ENCODE assay signal across 1 cellular context in genomic region chr12:47705571-47706425, GRCh38.
A peak's percentile ranks its signal among the peaks of the same experiment; 100 is the strongest.
TF ChIP-seq lines count a peak whose summit lies in the region.

A gene with protein sequence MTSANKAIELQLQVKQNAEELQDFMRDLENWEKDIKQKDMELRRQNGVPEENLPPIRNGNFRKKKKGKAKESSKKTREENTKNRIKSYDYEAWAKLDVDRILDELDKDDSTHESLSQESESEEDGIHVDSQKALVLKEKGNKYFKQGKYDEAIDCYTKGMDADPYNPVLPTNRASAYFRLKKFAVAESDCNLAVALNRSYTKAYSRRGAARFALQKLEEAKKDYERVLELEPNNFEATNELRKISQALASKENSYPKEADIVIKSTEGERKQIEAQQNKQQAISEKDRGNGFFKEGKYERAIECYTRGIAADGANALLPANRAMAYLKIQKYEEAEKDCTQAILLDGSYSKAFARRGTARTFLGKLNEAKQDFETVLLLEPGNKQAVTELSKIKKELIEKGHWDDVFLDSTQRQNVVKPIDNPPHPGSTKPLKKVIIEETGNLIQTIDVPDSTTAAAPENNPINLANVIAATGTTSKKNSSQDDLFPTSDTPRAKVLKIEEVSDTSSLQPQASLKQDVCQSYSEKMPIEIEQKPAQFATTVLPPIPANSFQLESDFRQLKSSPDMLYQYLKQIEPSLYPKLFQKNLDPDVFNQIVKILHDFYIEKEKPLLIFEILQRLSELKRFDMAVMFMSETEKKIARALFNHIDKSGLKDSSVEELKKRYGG (minus strand): TSS chr12:47706030. CDS start chr12:47702840, 3,190 bp downstream.

TF ChIP-seq in HepG2, 621 proteins besides CTCF, POLR2A, EP300 and RAD21 (continued from another document and continues in another):
- TF ChIP-seq THRA (CRISPR knock-in tag; IDR thresholded peaks at IDR 0.05; ENCODE audit: borderline replicate concordance) (0 out of 2 replicates have a peak, but pooled peaks have one; percentile 8), CCAR2 (optimal IDR thresholded peaks at IDR 0.05; ENCODE audit: low read depth, low read length) (no peak), PHF5A (CRISPR knock-in tag; IDR thresholded peaks at IDR 0.05; ENCODE audit: low read depth, unreplicated experiment) (peak; percentile 62), ZNF737 (CRISPR knock-in tag; IDR thresholded peaks at IDR 0.05; ENCODE audit: borderline replicate concordance) (no peak), ZNF20 (CRISPR knock-in tag; IDR thresholded peaks at IDR 0.05) (no peak), HMGXB3 (CRISPR knock-in tag; IDR thresholded peaks at IDR 0.05; ENCODE audit: borderline replicate concordance) (0 out of 2 replicates have a peak, but pooled peaks have one; percentile 49), LCORL (IDR thresholded peaks at IDR 0.05) (no peak), LCORL (CRISPR knock-in tag; IDR thresholded peaks at IDR 0.05) (no peak), HOXD1 (CRISPR knock-in tag; IDR thresholded peaks at IDR 0.05) (no peak; the same call in 1 of the 2 replicates), ELF3 (CRISPR knock-in tag; IDR thresholded peaks at IDR 0.05) (peak; percentile 80), RNF219 (CRISPR knock-in tag; IDR thresholded peaks at IDR 0.05) (no peak; the same call in 1 of the 2 replicates), CHD2 (IDR thresholded peaks at IDR 0.05; ENCODE audit: low read depth, low read length) (peak; percentile 26; the same call in 1 of the 2 replicates), ZNF670 (CRISPR knock-in tag; IDR thresholded peaks at IDR 0.05; ENCODE audit: borderline replicate concordance) (peak; percentile 73; the same call in 1 of the 2 replicates), ZNF260 (CRISPR knock-in tag; IDR thresholded peaks at IDR 0.05; ENCODE audit: borderline replicate concordance, low read depth) (no peak), GMEB1 (CRISPR knock-in tag; IDR thresholded peaks at IDR 0.05; ENCODE audit: borderline replicate concordance) (peak; percentile 78), ZFP36L2 (CRISPR knock-in tag; IDR thresholded peaks at IDR 0.05) (no peak), ZBTB46 (CRISPR knock-in tag; IDR thresholded peaks at IDR 0.05; ENCODE audit: borderline replicate concordance) (no peak), TBX2 (CRISPR knock-in tag; IDR thresholded peaks at IDR 0.05; ENCODE audit: borderline replicate concordance) (peak; percentile 31; the same call in 1 of the 2 replicates), CEBPG (CRISPR knock-in tag; IDR thresholded peaks at IDR 0.05) (peak; percentile 28; the same call in 1 of the 2 replicates), GABPA (IDR thresholded peaks at IDR 0.05; ENCODE audit: low read depth, low read length) (no peak), GABPA (CRISPR knock-in tag; IDR thresholded peaks at IDR 0.05; ENCODE audit: low read depth) (no peak), SRSF9 (IDR thresholded peaks at IDR 0.05; ENCODE audit: borderline replicate concordance, insufficient read depth, low read depth, low read length, poor library complexity, severe bottlenecking) (no peak), ZNF569 (CRISPR knock-in tag; IDR thresholded peaks at IDR 0.05; ENCODE audit: borderline replicate concordance) (no peak), SRSF4 (IDR thresholded peaks at IDR 0.05; ENCODE audit: low read depth, low read length, poor library complexity, severe bottlenecking) (no peak), PCBP1 (IDR thresholded peaks at IDR 0.05; ENCODE audit: borderline replicate concordance, low read depth, low read length) (no peak), ZNF678 (CRISPR knock-in tag; IDR thresholded peaks at IDR 0.05) (no peak; the same call in 1 of the 2 replicates), RBAK (CRISPR knock-in tag; IDR thresholded peaks at IDR 0.05) (no peak), WIZ (CRISPR knock-in tag; IDR thresholded peaks at IDR 0.05) (no peak), ZNF766 (CRISPR knock-in tag; IDR thresholded peaks at IDR 0.05; ENCODE audit: borderline replicate concordance) (no peak), ZBTB7B (CRISPR knock-in tag; IDR thresholded peaks at IDR 0.05) (peak; percentile 31; the same call in 1 of the 2 replicates)
- TF ChIP-seq, protein P1, sequence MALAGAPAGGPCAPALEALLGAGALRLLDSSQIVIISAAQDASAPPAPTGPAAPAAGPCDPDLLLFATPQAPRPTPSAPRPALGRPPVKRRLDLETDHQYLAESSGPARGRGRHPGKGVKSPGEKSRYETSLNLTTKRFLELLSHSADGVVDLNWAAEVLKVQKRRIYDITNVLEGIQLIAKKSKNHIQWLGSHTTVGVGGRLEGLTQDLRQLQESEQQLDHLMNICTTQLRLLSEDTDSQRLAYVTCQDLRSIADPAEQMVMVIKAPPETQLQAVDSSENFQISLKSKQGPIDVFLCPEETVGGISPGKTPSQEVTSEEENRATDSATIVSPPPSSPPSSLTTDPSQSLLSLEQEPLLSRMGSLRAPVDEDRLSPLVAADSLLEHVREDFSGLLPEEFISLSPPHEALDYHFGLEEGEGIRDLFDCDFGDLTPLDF (CRISPR knock-in tag; IDR thresholded peaks at IDR 0.05) = peak; percentile 82
- TF ChIP-seq, protein P2, sequence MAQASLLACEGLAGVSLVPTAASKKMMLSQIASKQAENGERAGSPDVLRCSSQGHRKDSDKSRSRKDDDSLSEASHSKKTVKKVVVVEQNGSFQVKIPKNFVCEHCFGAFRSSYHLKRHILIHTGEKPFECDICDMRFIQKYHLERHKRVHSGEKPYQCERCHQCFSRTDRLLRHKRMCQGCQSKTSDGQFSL (CRISPR knock-in tag; IDR thresholded peaks at IDR 0.05) = no peak
- TF ChIP-seq, protein P3, sequence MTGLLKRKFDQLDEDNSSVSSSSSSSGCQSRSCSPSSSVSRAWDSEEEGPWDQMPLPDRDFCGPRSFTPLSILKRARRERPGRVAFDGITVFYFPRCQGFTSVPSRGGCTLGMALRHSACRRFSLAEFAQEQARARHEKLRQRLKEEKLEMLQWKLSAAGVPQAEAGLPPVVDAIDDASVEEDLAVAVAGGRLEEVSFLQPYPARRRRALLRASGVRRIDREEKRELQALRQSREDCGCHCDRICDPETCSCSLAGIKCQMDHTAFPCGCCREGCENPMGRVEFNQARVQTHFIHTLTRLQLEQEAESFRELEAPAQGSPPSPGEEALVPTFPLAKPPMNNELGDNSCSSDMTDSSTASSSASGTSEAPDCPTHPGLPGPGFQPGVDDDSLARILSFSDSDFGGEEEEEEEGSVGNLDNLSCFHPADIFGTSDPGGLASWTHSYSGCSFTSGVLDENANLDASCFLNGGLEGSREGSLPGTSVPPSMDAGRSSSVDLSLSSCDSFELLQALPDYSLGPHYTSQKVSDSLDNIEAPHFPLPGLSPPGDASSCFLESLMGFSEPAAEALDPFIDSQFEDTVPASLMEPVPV (CRISPR knock-in tag; IDR thresholded peaks at IDR 0.05) = peak; percentile 70
- TF ChIP-seq, protein P4, sequence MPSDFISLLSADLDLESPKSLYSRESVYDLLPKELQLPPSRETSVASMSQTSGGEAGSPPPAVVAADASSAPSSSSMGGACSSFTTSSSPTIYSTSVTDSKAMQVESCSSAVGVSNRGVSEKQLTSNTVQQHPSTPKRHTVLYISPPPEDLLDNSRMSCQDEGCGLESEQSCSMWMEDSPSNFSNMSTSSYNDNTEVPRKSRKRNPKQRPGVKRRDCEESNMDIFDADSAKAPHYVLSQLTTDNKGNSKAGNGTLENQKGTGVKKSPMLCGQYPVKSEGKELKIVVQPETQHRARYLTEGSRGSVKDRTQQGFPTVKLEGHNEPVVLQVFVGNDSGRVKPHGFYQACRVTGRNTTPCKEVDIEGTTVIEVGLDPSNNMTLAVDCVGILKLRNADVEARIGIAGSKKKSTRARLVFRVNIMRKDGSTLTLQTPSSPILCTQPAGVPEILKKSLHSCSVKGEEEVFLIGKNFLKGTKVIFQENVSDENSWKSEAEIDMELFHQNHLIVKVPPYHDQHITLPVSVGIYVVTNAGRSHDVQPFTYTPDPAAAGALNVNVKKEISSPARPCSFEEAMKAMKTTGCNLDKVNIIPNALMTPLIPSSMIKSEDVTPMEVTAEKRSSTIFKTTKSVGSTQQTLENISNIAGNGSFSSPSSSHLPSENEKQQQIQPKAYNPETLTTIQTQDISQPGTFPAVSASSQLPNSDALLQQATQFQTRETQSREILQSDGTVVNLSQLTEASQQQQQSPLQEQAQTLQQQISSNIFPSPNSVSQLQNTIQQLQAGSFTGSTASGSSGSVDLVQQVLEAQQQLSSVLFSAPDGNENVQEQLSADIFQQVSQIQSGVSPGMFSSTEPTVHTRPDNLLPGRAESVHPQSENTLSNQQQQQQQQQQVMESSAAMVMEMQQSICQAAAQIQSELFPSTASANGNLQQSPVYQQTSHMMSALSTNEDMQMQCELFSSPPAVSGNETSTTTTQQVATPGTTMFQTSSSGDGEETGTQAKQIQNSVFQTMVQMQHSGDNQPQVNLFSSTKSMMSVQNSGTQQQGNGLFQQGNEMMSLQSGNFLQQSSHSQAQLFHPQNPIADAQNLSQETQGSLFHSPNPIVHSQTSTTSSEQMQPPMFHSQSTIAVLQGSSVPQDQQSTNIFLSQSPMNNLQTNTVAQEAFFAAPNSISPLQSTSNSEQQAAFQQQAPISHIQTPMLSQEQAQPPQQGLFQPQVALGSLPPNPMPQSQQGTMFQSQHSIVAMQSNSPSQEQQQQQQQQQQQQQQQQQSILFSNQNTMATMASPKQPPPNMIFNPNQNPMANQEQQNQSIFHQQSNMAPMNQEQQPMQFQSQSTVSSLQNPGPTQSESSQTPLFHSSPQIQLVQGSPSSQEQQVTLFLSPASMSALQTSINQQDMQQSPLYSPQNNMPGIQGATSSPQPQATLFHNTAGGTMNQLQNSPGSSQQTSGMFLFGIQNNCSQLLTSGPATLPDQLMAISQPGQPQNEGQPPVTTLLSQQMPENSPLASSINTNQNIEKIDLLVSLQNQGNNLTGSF (CRISPR knock-in tag; IDR thresholded peaks at IDR 0.05) = no peak
